Comparison of ENCODE assay signal across 10 cellular contexts in the genomic region with DNA sequence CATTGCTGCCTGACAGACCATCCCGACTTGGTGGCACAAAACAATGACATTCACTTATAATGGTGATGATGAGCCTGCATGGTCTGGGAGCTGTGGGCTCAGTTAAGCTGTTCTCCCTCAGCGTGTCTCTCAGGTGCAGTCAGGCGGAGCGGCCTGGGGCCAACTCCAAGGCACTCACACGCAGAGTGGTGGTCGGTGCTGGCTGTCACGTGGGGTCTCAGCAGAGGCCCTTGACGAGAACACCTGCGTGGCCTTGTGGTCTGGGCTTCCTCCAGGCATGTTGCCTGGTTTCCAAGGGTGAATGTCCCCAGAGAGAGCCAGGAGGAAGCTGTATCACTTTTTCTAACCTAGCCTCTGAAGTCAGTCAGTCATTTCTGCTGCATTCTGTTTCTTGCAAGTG. TPM values are rescaled to one million over a fixed set of nuclear protein-coding genes. Genes with fewer than 3 reads are reported as not detected.
DNase-seq lines count a peak whose midpoint lies in the region; ATAC-seq and TF ChIP-seq lines count a peak whose summit lies in the region.
"Had no signal": no experiment of that assay in that cellular context is flagged by ENCODE, and none has a peak within 500 bp of the region (broad histone marks: within the 10 kb centered on the region; RNA-seq: fewer than 3 reads in every experiment).

No MANE protein-coding gene starts in this region.

- peaks cover 42% of the 10 kb centered on the region for H3K4me1 ChIP-seq in OCI-LY7 (ENCODE audit: insufficient read depth, low read length, poor library complexity, severe bottlenecking)

- CTCF ChIA-PET in OCI-LY7 (lab: Charles Lee; ENCODE audit: unreplicated experiment) = interaction anchor here (0.5 to 2.1 kb wide), 4 partner anchors 172 to 237 kb away, joined by 3 to 12 read pairs (median 3); no protein-coding TSS in a partner anchor

- H2AFZ ChIP-seq in OCI-LY7 (ENCODE audit: low read length) = peak overlapping the region; percentile 47; the same call in 1 of the 2 replicates

- H3K36me3 Mint-ChIP-seq in stimulated activated memory B cell treated with anti-CD40 and anti-IgM and Interleukin-4, amounts not matched to agents 10 μg/mL and 1 μg/mL and 100 μg/mL, for 72 hours = peaks cover 6% of the 10 kb centered on the region

- H3K9me3 ChIP-seq in OCI-LY7 (ENCODE audit: low read length) = no peaks in the 10 kb centered on the region

- H4K20me1 ChIP-seq in OCI-LY7 (ENCODE audit: insufficient read depth, low read length) = no peaks in the 10 kb centered on the region

- no peaks in the 10 kb centered on the region for H3K27me3 Mint-ChIP-seq in stimulated activated memory B cell treated with anti-CD40 and anti-IgM and Interleukin-4, amounts not matched to agents 10 μg/mL and 1 μg/mL and 100 μg/mL, for 72 hours

- no TSS peak for BruUV-seq in OCI-LY7 (replicated peaks; lab: Mats Ljungman, UMichigan)

- POLR2A ChIA-PET in OCI-LY7 (lab: Charles Lee) = interaction anchor here (0.5 to 3.8 kb wide), 8 partner anchors 9 to 565 kb away, joined by 3 to 15 read pairs (median 4); no protein-coding TSS in a partner anchor

- H3K27ac Mint-ChIP-seq in stimulated activated memory B cell treated with anti-CD40 and anti-IgM and Interleukin-4, amounts not matched to agents 10 μg/mL and 1 μg/mL and 100 μg/mL, for 72 hours = peak overlapping the region; percentile 79

- H3K27ac ChIP-seq in OCI-LY7 (ENCODE audit: low read depth, low read length, poor library complexity, severe bottlenecking) = peak overlapping the region; percentile 66

- ATAC-seq in HG02943 (IDR thresholded peaks at IDR 0.05; ENCODE audit: low read depth, unreplicated experiment) = peak; percentile 76
- ATAC-seq in stimulated activated memory B cell treated with anti-CD40 and anti-IgM and Interleukin-4, amounts not matched to agents 10 μg/mL and 1 μg/mL and 100 μg/mL, for 72 hours = peak; percentile 95

- peak; percentile 78 for DNase-seq in OCI-LY7 (ENCODE audit: low spot score)
- no peak for DNase-seq in HCEC 1CT
- no peak for DNase-seq in AG08395 (ENCODE audit: low spot score)
- no peak for DNase-seq in DMS 273 (lab: John Stamatoyannopoulos, UW; ENCODE audit: unreplicated experiment)
- no peak for DNase-seq in nucleus accumbens (lab: John Stamatoyannopoulos, UW)
- DNase-seq: NCI-H1105 had no signal

- H3K4me2 ChIP-seq in OCI-LY7 (ENCODE audit: low read length) = peak overlapping the region; percentile 73

- TF ChIP-seq CTCF in OCI-LY7 (conservative IDR thresholded peaks at IDR 0.05; ENCODE audit: low read length) = no peak

- H3K79me2 ChIP-seq in OCI-LY7 (ENCODE audit: insufficient read depth, low read depth, low read length) = no peaks in the 10 kb centered on the region

- H3K36me3 ChIP-seq in OCI-LY7 (ENCODE audit: insufficient read depth, low read length) = no peaks in the 10 kb centered on the region

- peaks cover 24% of the 10 kb centered on the region for H3K4me1 Mint-ChIP-seq in stimulated activated memory B cell treated with anti-CD40 and anti-IgM and Interleukin-4, amounts not matched to agents 10 μg/mL and 1 μg/mL and 100 μg/mL, for 72 hours

- H3K4me3 Mint-ChIP-seq in stimulated activated memory B cell treated with anti-CD40 and anti-IgM and Interleukin-4, amounts not matched to agents 10 μg/mL and 1 μg/mL and 100 μg/mL, for 72 hours = peak overlapping the region; percentile 13

- intact Hi-C loops in OCI-LY7 (cut with micrococcal nuclease; ENCODE audit: unreplicated experiment) = loop anchor here (5.0 to 10.0 kb wide), 3 partner anchors 69 to 337 kb away; no protein-coding TSS in a partner anchor

- TF ChIP-seq POLR2A in GM19193 (IDR thresholded peaks at IDR 0.05; ENCODE audit: extremely low read depth, insufficient read depth, insufficient read length) = peak; percentile 48

- H3K4me3 ChIP-seq in OCI-LY7 (ENCODE audit: low read depth, low read length, poor library complexity, severe bottlenecking) = peak overlapping the region; percentile 20
- H3K4me3 ChIP-seq: lung had no signal

- no peaks in the 10 kb centered on the region for H3K9me2 ChIP-seq in OCI-LY7 (ENCODE audit: insufficient read depth, low read length)

- no peaks in the 10 kb centered on the region for H3K9me3 Mint-ChIP-seq in stimulated activated memory B cell treated with anti-CD40 and anti-IgM and Interleukin-4, amounts not matched to agents 10 μg/mL and 1 μg/mL and 100 μg/mL, for 72 hours

RNA-seq across cellular contexts. Expression of a gene that starts 29.8 kb away (rescaled TPM):
- total RNA-seq in OCI-LY7 (2014; rRNA removed; shearing (Covaris generic)) = 6.6 and 10.9 TPM in 2 replicates
- total RNA-seq in OCI-LY7 (2022) = 11.0 and 12.2 TPM in 2 replicates
